17 cellular contexts compared by ENCODE assay signal in genomic region chr22:39352301-39352867, GRCh38. TPM values are rescaled to one million over a fixed set of nuclear protein-coding genes. Genes with fewer than 3 reads are reported as not detected.
DNase-seq lines count a peak whose midpoint lies in the region; TF ChIP-seq lines count a peak whose summit lies in the region.
"Had no signal": no experiment of that assay in that cellular context is flagged by ENCODE, and none has a peak within 500 bp of the region (broad histone marks: within the 10 kb centered on the region; RNA-seq: fewer than 3 reads in every experiment).

No MANE protein-coding gene starts in this region.

- peaks cover 26 to 34% of the 10 kb centered on the region in 2 donors for H3K4me1 Mint-ChIP-seq in immature natural killer cell

- H3K4me1 ChIP-seq in tibial nerve (peaks cover 0 to 39% (median 10%) of the 10 kb centered on the region in 4 donors), ascending aorta (peaks cover 0 to 2% of the 10 kb centered on the region in 2 donors)
- H3K4me1 ChIP-seq: parathyroid adenoma had no signal

- peaks cover 10 to 24% (median 13%) of the 10 kb centered on the region in 3 donors for H3K27me3 Mint-ChIP-seq in immature natural killer cell (ENCODE audit: low read depth in 3 of 3)
- H3K27me3 Mint-ChIP-seq: naive B cell had no signal

- no peaks in the 10 kb centered on the region for H3K36me3 Mint-ChIP-seq in immature natural killer cell
- H3K36me3 Mint-ChIP-seq: activated naive CD4-positive, alpha-beta T cell treated with anti-CD3 and anti-CD28 coated beads, Interleukin-2, amount 50 U/mL, for 72 hours; naive B cell had no signal

- intact Hi-C loops in cardiac septum (cut with DNase I) (no loop called here), ascending aorta (cut with DNase I) (loop anchor here (5.0 kb wide), 1 partner anchor 175 kb away; no protein-coding TSS in a partner anchor)

- H3K27me3 ChIP-seq in HL-60 (ENCODE audit: insufficient read depth, poor library complexity, severe bottlenecking) (no peaks in the 10 kb centered on the region), tibial nerve (no peaks in the 10 kb centered on the region), ascending aorta (no peaks in the 10 kb centered on the region)
- H3K27me3 ChIP-seq: body of pancreas, right lobe of liver had no signal

- TF ChIP-seq EP300 in tibial nerve (IDR thresholded peaks at IDR 0.05) = no peak

- H3K27ac ChIP-seq in HL-60 (replicated peaks) (peak overlapping the region; percentile 79), angular gyrus (ENCODE audit: low read depth, low read length) (peak overlapping the region; percentile 27), tibial nerve (peak overlapping the region in 3 of 4 donors; percentile 4 to 93 (median 88)), ascending aorta (no peak overlapping the region)
- H3K27ac ChIP-seq: body of pancreas, parathyroid adenoma, right lobe of liver had no signal

- TF ChIP-seq POLR2A in tibial nerve (IDR thresholded peaks at IDR 0.05) = no peak

- 61 to 69% methylated on average over 7 of the region's 7 CpGs for WGBS in tibial nerve, 2 donors

- H3K9me3 Mint-ChIP-seq in immature natural killer cell = no peaks in the 10 kb centered on the region
- H3K9me3 Mint-ChIP-seq: activated naive CD4-positive, alpha-beta T cell treated with anti-CD3 and anti-CD28 coated beads, Interleukin-2, amount 50 U/mL, for 72 hours; activated T-helper 1 cell treated with anti-CD3 and anti-CD28 coated beads, Interleukin-12 subunit alpha, Interleukin-12 subunit beta, Interleukin-2, Interleukin-4 antibody, amounts not matched to agents 30 ng/mL and 10 ng/mL and 1 ng/mL, durations not matched to agents 14 hours and 24 hours and 36 hours; naive B cell had no signal

- H3K4me3 Mint-ChIP-seq in immature natural killer cell = peak overlapping the region; percentile 9 to 84 (median 75)

- H3K27ac Mint-ChIP-seq in immature natural killer cell = peak overlapping the region; percentile 71 to 96 (median 88)
- H3K27ac Mint-ChIP-seq: activated naive CD4-positive, alpha-beta T cell treated with anti-CD3 and anti-CD28 coated beads, Interleukin-2, amount 50 U/mL, for 72 hours; activated T-helper 1 cell treated with anti-CD3 and anti-CD28 coated beads, Interleukin-12 subunit alpha, Interleukin-12 subunit beta, Interleukin-2, Interleukin-4 antibody, amounts not matched to agents 30 ng/mL and 10 ng/mL and 1 ng/mL, durations not matched to agents 14 hours and 24 hours and 36 hours had no signal

- H3K36me3 ChIP-seq in tibial nerve = no peaks in the 10 kb centered on the region
- H3K36me3 ChIP-seq in ascending aorta = no peaks in the 10 kb centered on the region
- H3K36me3 ChIP-seq: right lobe of liver had no signal

- no peak for TF ChIP-seq CTCF in HL-60 (IDR thresholded peaks at IDR 0.05; ENCODE audit: insufficient read depth, low read length)
- no peak for TF ChIP-seq CTCF in tibial nerve (IDR thresholded peaks at IDR 0.05)
- TF ChIP-seq CTCF in ascending aorta (IDR thresholded peaks at IDR 0.05) = no peak

- H3K4me3 ChIP-seq in HL-60 (replicated peaks; ENCODE audit: insufficient read depth, low read length) (no peak overlapping the region), tibial nerve (no peak overlapping the region), ascending aorta (no peak overlapping the region)
- H3K4me3 ChIP-seq: body of pancreas, right lobe of liver had no signal

- DNase-seq in HL-60 (ENCODE audit: low read depth in 1 of 2, low spot score in 1 of 2) (no peak), immature natural killer cell (peak; percentile 46 to 67 (median 57)), tibial nerve (ENCODE audit: low spot score in 2 of 2) (no peak), NCI-H1092 treated with DMSO at 0.1 percent for 48 hours (lab: John Stamatoyannopoulos, UW) (no peak), cardiac septum (ENCODE audit: low spot score) (no peak), ascending aorta (ENCODE audit: low spot score in 2 of 2) (no peak)
- DNase-seq: body of pancreas, cortex of kidney, DMS79 treated with DMSO at 0.1 percent for 48 hours, hippocampal formation, NCI-H526 treated with DMSO at 0.1 percent for 48 hours, right lobe of liver had no signal

- no peaks in the 10 kb centered on the region for H3K9me3 ChIP-seq in tibial nerve
- no peaks in the 10 kb centered on the region for H3K9me3 ChIP-seq in ascending aorta
- H3K9me3 ChIP-seq: body of pancreas, right lobe of liver had no signal

RNA-seq across cellular contexts. Expression of gene SYNGR1, which starts 2.6 kb away (rescaled TPM):
- polyA plus RNA-seq in immature natural killer cell = 10 to 100 TPM; 24.5 to 49.5 (median 27.0) TPM
- 10 to 100 TPM; 21.1 to 32.8 (median 25.5) TPM for total RNA-seq in tibial nerve
- total RNA-seq in cardiac septum = 41.1 TPM
- 2.2 TPM for total RNA-seq in ascending aorta
- total RNA-seq: activated T-helper 1 cell treated with anti-CD3 and anti-CD28 coated beads, Interleukin-12 subunit alpha, Interleukin-12 subunit beta, Interleukin-2, Interleukin-4 antibody, amounts not matched to agents 30 ng/mL and 10 ng/mL and 1 ng/mL, durations not matched to agents 14 hours and 24 hours and 36 hours had no signal

RNA-seq across cellular contexts. Expression of gene RPL3, which starts 33.0 kb away (rescaled TPM):
- 1,000 to 10,000 TPM; 1,935 to 2,618 (median 1,953) TPM for polyA plus RNA-seq in immature natural killer cell
- 1,000 to 10,000 TPM; 1,869 to 2,331 (median 1,970) TPM for total RNA-seq in tibial nerve
- 317 TPM for total RNA-seq in cardiac septum
- total RNA-seq in ascending aorta = 1,479 TPM

RNA-seq across cellular contexts. Expression of gene TAB1, which starts 47.2 kb away (rescaled TPM):
- polyA plus RNA-seq in immature natural killer cell = 1 to 10 TPM in 2 of 3 donors, under 1 TPM in 1; 0.89 to 3.5 (median 2.0) TPM
- total RNA-seq in tibial nerve (10 to 100 TPM; 29.7 to 33.7 (median 32.0) TPM), cardiac septum (20.6 TPM), ascending aorta (42.9 TPM)

Comparison
In these comparisons a context has a peak if more than half of its experiments do, and no peak if none do; other contexts are left out.
1. DNase-seq: peak in immature natural killer cell (3 of 3); none in HL-60 (0 of 2), tibial nerve (0 of 2), NCI-H1092 treated with DMSO at 0.1 percent for 48 hours (single experiment), cardiac septum (single experiment) and ascending aorta (0 of 2).
2. H3K27ac ChIP-seq: peak in HL-60 (single experiment), angular gyrus (single experiment) and tibial nerve (3 of 4); none in ascending aorta (0 of 2).